ENCODE assay signal across 15 cellular contexts in genomic region chr22:46827072-46827780, GRCh38.
DNase-seq lines count a peak whose midpoint lies in the region; ATAC-seq and TF ChIP-seq lines count a peak whose summit lies in the region.
"Had no signal": no experiment of that assay in that cellular context is flagged by ENCODE, and none has a peak within 500 bp of the region (broad histone marks: within the 10 kb centered on the region; RNA-seq: fewer than 3 reads in every experiment).

No MANE protein-coding gene starts in this region.

- H3K4me3 ChIP-seq in BE2C (ENCODE audit: low read depth, low read length) = no peak overlapping the region
- no peak overlapping the region for H3K4me3 ChIP-seq in right lobe of liver

- ATAC-seq in right lobe of liver (peak in 2 of 4 donors; percentile 52 to 53), HG03045 (IDR thresholded peaks at IDR 0.05; ENCODE audit: unreplicated experiment) (no peak), HG03460 (IDR thresholded peaks at IDR 0.05; ENCODE audit: unreplicated experiment) (no peak)
- ATAC-seq: activated naive CD8-positive, alpha-beta T cell treated with anti-CD3 and anti-CD28 coated beads, Interleukin-2, amount 50 U/mL, for 24 hours had no signal

- H3K4me1 ChIP-seq in BE2C (no peaks in the 10 kb centered on the region), right lobe of liver (no peaks in the 10 kb centered on the region)

- H3K36me3 ChIP-seq in BE2C = peaks cover 4% of the 10 kb centered on the region; the same call in 1 of the 2 replicates
- no peaks in the 10 kb centered on the region for H3K36me3 ChIP-seq in right lobe of liver

- peak; percentile 19; the same call in 1 of the 2 replicates for TF ChIP-seq CTCF in BE2C (IDR thresholded peaks at IDR 0.05; ENCODE audit: low read depth, low read length)
- TF ChIP-seq CTCF in right lobe of liver (IDR thresholded peaks at IDR 0.05) = peak in 3 of 4 donors; percentile 15 to 26 (median 22)

- H3K9me3 ChIP-seq in BE2C (no peaks in the 10 kb centered on the region), right lobe of liver (no peaks in the 10 kb centered on the region)

- intact Hi-C loops in right lobe of liver (cut with DNase I) = no loop called here

- H3K27me3 ChIP-seq in BE2C (no peaks in the 10 kb centered on the region), right lobe of liver (no peaks in the 10 kb centered on the region)

- no peak for TF ChIP-seq POLR2A in right lobe of liver (IDR thresholded peaks at IDR 0.05)

- H3K27ac ChIP-seq in right lobe of liver = no peak overlapping the region
- H3K27ac ChIP-seq: KMS-11 had no signal

- DNase-seq in BE2C = no peak
- DNase-seq in ELF-1 (ENCODE audit: low read depth, low spot score) = peak; percentile 82
- peak; percentile 17 to 53 for DNase-seq in dermis microvascular lymphatic vessel endothelial cell (ENCODE audit: low read depth in 2 of 2)
- no peak for DNase-seq in right lobe of liver
- no peak for DNase-seq in GF-D8 (lab: John Stamatoyannopoulos, UW)
- no peak for DNase-seq in AG20443 (ENCODE audit: low spot score)
- DNase-seq: activated naive CD8-positive, alpha-beta T cell treated with anti-CD3 and anti-CD28 coated beads, Interleukin-2, amount 50 U/mL, for 24 hours; activated T-cell treated with anti-CD3 and anti-CD28 coated beads for 4 hours; foreskin fibroblast; NCI-H1436; NCI-H510A; occipital lobe had no signal

- WGBS in right lobe of liver (ENCODE audit: insufficient coverage, low coverage, low lambda C conversion rate, missing lambda C conversion rate) = 77% methylated on average over 13 of the region's 27 CpGs

Comparison
In these comparisons a context has a peak if more than half of its experiments do, and no peak if none do; other contexts are left out.
1. DNase-seq: peak in ELF-1 (single experiment) and dermis microvascular lymphatic vessel endothelial cell (2 of 2); none in BE2C (single experiment), right lobe of liver (0 of 3), GF-D8 (single experiment) and AG20443 (single experiment).